Comparison of ENCODE assay signal across 25 cellular contexts in the genomic region with DNA sequence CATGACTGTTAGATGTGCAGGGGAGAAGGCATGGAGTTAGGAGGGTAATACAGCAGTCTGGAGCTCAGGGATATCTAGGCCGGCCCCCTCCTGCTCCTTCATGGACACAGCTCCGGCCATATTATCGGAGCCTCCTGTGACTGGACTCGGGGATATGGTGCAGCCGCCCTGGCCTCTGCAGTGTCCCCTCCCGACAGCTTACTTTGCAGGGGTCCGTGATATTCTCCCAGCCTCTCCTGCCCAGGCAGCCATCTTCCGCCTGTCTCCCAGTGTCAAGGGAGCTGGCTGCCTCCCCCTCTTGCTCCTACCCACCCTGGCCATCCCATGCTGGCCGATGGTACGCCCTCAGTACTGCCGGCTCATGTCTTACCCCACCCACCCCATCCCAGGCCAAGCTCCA. TPM values are rescaled to one million over a fixed set of nuclear protein-coding genes. Genes with fewer than 3 reads are reported as not detected.
DNase-seq lines count a peak whose midpoint lies in the region; ATAC-seq, FAIRE-seq and TF ChIP-seq lines count a peak whose summit lies in the region.
"Had no signal": no experiment of that assay in that cellular context is flagged by ENCODE, and none has a peak within 500 bp of the region (broad histone marks: within the 10 kb centered on the region; RNA-seq: fewer than 3 reads in every experiment).

No MANE protein-coding gene starts in this region.

- H3K4me3 ChIP-seq in H7 (ENCODE audit: insufficient read depth, low read depth, low read length) (no peak overlapping the region), K562 (no peak overlapping the region), osteoblast (ENCODE audit: insufficient read depth, low read length) (no peak overlapping the region), upper lobe of right lung (no peak overlapping the region)
- H3K4me3 ChIP-seq: BLaER1 had no signal

- ATAC-seq in K562 (peak; percentile 36; the same call in 2 of the 3 replicates), upper lobe of right lung (no peak), GM21786 (IDR thresholded peaks at IDR 0.05; ENCODE audit: unreplicated experiment) (no peak)

- DNase-seq in H7 (peak; percentile 48), K562 (ENCODE audit: extremely low read depth in 1 of 4, low spot score in 3 of 4) (no peak), osteoblast (ENCODE audit: insufficient read length, low spot score, missing footprints) (peak; percentile 10), upper lobe of right lung (peak; percentile 59), superior temporal gyrus (ENCODE audit: extremely low spot score) (no peak), D341Med (ENCODE audit: low spot score) (no peak)
- DNase-seq: 8988T; ACHN; BE2C; C1 segment of cervical spinal cord; CD4-positive, alpha-beta memory T cell; CD4-positive, CD25-positive, alpha-beta regulatory T cell; CD8-positive, alpha-beta memory T cell; COR-L47; DMS79 treated with DMSO at 0.1 percent for 48 hours; GF-D8 had no signal

- TF ChIP-seq EP300 in K562 (IDR thresholded peaks at IDR 0.05; ENCODE audit: low read length) = no peak

- no peak for FAIRE-seq in K562 (lab: Jason Lieb, UNC)
- FAIRE-seq: A204.1, D721Med, G401.6, GM12891, GM19239 had no signal

- TF ChIP-seq POLR2A in K562 (conservative IDR thresholded peaks at IDR 0.05) = no peak

- no peak for TF ChIP-seq RAD21 in K562 (CRISPR knock-in tag; conservative IDR thresholded peaks at IDR 0.05 in 1 of 2, IDR thresholded peaks at IDR 0.05 in 1 of 2)

- 4% methylated on average over 10 of the region's 11 CpGs for WGBS in K562 (ENCODE audit: insufficient coverage, low coverage, missing lambda C conversion rate)

- CTCF ChIA-PET in K562 (lab: Yijun Ruan, JAX; ENCODE audit: low intra/inter-chr PET ratio) = no interaction called here

- H3K9ac ChIP-seq in K562 (ENCODE audit: insufficient read depth in 1 of 2, low read depth in 2 of 2, low read length in 2 of 2) = peak overlapping the region in 1 of 2 experiments; percentile 8; a peak in 1 of 4 replicates
- H3K9ac ChIP-seq: BLaER1 had no signal

- H4K20me1 ChIP-seq in K562 (replicated peaks; ENCODE audit: control insufficient read depth, insufficient read depth, low read length) = peaks cover 8% of the 10 kb centered on the region; the same call in 1 of the 2 replicates
- no peaks in the 10 kb centered on the region for H4K20me1 ChIP-seq in osteoblast (ENCODE audit: insufficient read depth, low read length)
- H4K20me1 ChIP-seq: BLaER1 had no signal

- no peaks in the 10 kb centered on the region for H3K36me3 ChIP-seq in H7 (replicated peaks; ENCODE audit: control insufficient read depth, insufficient read depth, low read length)
- no peaks in the 10 kb centered on the region for H3K36me3 ChIP-seq in K562 (ENCODE audit: control insufficient read depth, insufficient read depth, low read length)
- H3K36me3 ChIP-seq in osteoblast (ENCODE audit: insufficient read depth, low read length) = no peaks in the 10 kb centered on the region
- H3K36me3 ChIP-seq in upper lobe of right lung = no peaks in the 10 kb centered on the region
- H3K36me3 ChIP-seq: BE2C, BLaER1 had no signal

- POLR2A ChIA-PET in K562 (lab: Yijun Ruan, JAX) = interaction anchor here (0.7 to 1.9 kb wide), 5 partner anchors 17 to 877 kb away, joined by 3 to 4 read pairs (median 3); no protein-coding TSS in a partner anchor

- H3K27me3 ChIP-seq in H7 (ENCODE audit: control insufficient read depth, insufficient read depth, low read length) (no peaks in the 10 kb centered on the region), K562 (ENCODE audit: control insufficient read depth in 2 of 2, insufficient read depth in 2 of 2, low read length in 2 of 2) (peaks cover 20 to 45% of the 10 kb centered on the region in 2 experiments; a peak in 4 of 5 replicates), osteoblast (ENCODE audit: insufficient read depth, low read length) (no peaks in the 10 kb centered on the region), upper lobe of right lung (no peaks in the 10 kb centered on the region)
- H3K27me3 ChIP-seq: BE2C, BLaER1 had no signal

- H3K9me3 ChIP-seq in K562 (replicated peaks; ENCODE audit: control insufficient read depth, insufficient read depth, low read depth, low read length) (no peaks in the 10 kb centered on the region), osteoblast (ENCODE audit: low read depth, low read length) (no peaks in the 10 kb centered on the region), upper lobe of right lung (no peaks in the 10 kb centered on the region)
- H3K9me3 ChIP-seq: BE2C, BLaER1 had no signal

- no peaks in the 10 kb centered on the region for H3K79me2 ChIP-seq in K562 (ENCODE audit: control insufficient read depth, insufficient read depth, low read length)
- H3K79me2 ChIP-seq in osteoblast (ENCODE audit: insufficient read depth, low read length) = no peaks in the 10 kb centered on the region

- H3K4me2 ChIP-seq in K562 (ENCODE audit: insufficient read depth, low read length) = no peak overlapping the region
- no peak overlapping the region for H3K4me2 ChIP-seq in osteoblast (ENCODE audit: insufficient read depth, low read length)
- H3K4me2 ChIP-seq: BLaER1 had no signal

- no peaks in the 10 kb centered on the region for H3K9me1 ChIP-seq in K562 (ENCODE audit: control insufficient read depth, insufficient read depth, low read length)

- in situ Hi-C loops in K562 (cut with MboI) = loop anchor here (10.0 kb wide), 1 partner anchor 224 kb away; no protein-coding TSS in a partner anchor

- TF ChIP-seq CTCF in K562 (IDR thresholded peaks at IDR 0.05 in 2 of 3, conservative IDR thresholded peaks at IDR 0.05 in 1 of 3; ENCODE audit: insufficient read depth in 2 of 3, low read depth in 1 of 3, low read length in 3 of 3) (no peak), osteoblast (IDR thresholded peaks at IDR 0.05; ENCODE audit: extremely low read depth, low read depth, low read length) (no peak), upper lobe of right lung (IDR thresholded peaks at IDR 0.05) (no peak)

- H3K4me1 ChIP-seq in K562 (replicated peaks in 1 of 2; ENCODE audit: control insufficient read depth in 2 of 2, insufficient read depth in 2 of 2, low read length in 2 of 2) (peaks cover 0 to 33% of the 10 kb centered on the region in 2 experiments; a peak in 2 of 5 replicates), osteoblast (ENCODE audit: insufficient read depth, low read length) (no peaks in the 10 kb centered on the region), upper lobe of right lung (no peaks in the 10 kb centered on the region)
- H3K4me1 ChIP-seq: BE2C had no signal

- H2AFZ ChIP-seq in K562 (ENCODE audit: low read depth, low read length) (no peak overlapping the region), osteoblast (ENCODE audit: low read length) (no peak overlapping the region)

- intact Hi-C loops in K562 (cut with micrococcal nuclease) = no loop called here
- intact Hi-C loops in upper lobe of right lung (cut with DNase I) = no loop called here

- BruUV-seq in K562 (replicated peaks; lab: Mats Ljungman, UMichigan) = no TSS peak

- no peak overlapping the region for H3K27ac ChIP-seq in K562 (ENCODE audit: extremely low read depth, low read depth, low read length)
- H3K27ac ChIP-seq in osteoblast (ENCODE audit: low read depth, low read length) = no peak overlapping the region
- no peak overlapping the region for H3K27ac ChIP-seq in upper lobe of right lung
- H3K27ac ChIP-seq: BLaER1 had no signal

RNA-seq across cellular contexts. Expression of gene RNF4, which starts 19.9 kb away (rescaled TPM):
- total RNA-seq in H7 (2014; rRNA removed; shearing (Covaris generic)) = 79.6 and 82.8 TPM in 2 replicates
- total RNA-seq in K562 (2011; cell fraction: chromatin; rRNA removed; ENCODE audit: low replicate concordance) = 223 and 256 TPM in 2 replicates
- total RNA-seq in K562 (2011; cell fraction: nucleolus; rRNA removed) = 134 and 146 TPM in 2 replicates
- total RNA-seq in K562 (2011; cell fraction: nucleoplasm; rRNA removed) = 170 and 171 TPM in 2 replicates
- total RNA-seq in K562 (2014; rRNA removed) (32.1 and 35.5 TPM in 2 replicates), K562 (2014; rRNA removed; fragmentation: Illumina TruSeq; extraction: Trizol) (38.0 and 40.9 TPM in 2 replicates), K562 (2015; rRNA removed; fragmentation: Illumina TruSeq; extraction: Trizol) (46.0 and 47.1 TPM in 2 replicates), K562 (2021) (43.5 and 49.1 TPM in 2 replicates), osteoblast (68.8 and 76.0 TPM in 2 replicates), upper lobe of right lung (41.0 TPM)
- polyA plus RNA-seq in K562 (2011; rRNA removed) (51.5 and 54.7 TPM in 2 replicates), K562 (2014; fragmentation: Illumina TruSeq; extraction: Trizol) (40.4 and 44.8 TPM in 2 replicates), K562 (2014; fragmentation: Nextera tagmentation; extraction: Ambion mirVana) (10 to 100 TPM; 19.2 to 59.3 TPM), K562 (2014; rRNA removed) (32.6 and 35.2 TPM in 2 replicates)
- polyA plus RNA-seq in K562 (2011; cell fraction: cytosol; rRNA removed) = 44.6 and 45.9 TPM in 2 replicates
- polyA plus RNA-seq in K562 (2011; cell fraction: nucleus; rRNA removed) = 74.6 and 75.8 TPM in 2 replicates
- polyA plus RNA-seq in K562 (2012) = 34.3 and 38.0 TPM in 2 replicates
- polyA minus RNA-seq in K562 (2011; rRNA and poly(A)+ RNA removed) = 56.5 and 61.8 TPM in 2 replicates
- 35.3 and 43.3 TPM in 2 replicates for polyA minus RNA-seq in K562 (2011; cell fraction: cytosol; rRNA and poly(A)+ RNA removed)
- polyA minus RNA-seq in K562 (2011; cell fraction: nucleus; rRNA and poly(A)+ RNA removed) = 68.3 and 94.6 TPM in 2 replicates

RNA-seq across cellular contexts. Expression of gene CFAP99, which starts 30.3 kb away (rescaled TPM):
- total RNA-seq in H7 (2014; rRNA removed; shearing (Covaris generic)) = not detected in 2 replicates
- 0.37 TPM in 1 of 2 replicates, not detected in the other for total RNA-seq in K562 (2011; cell fraction: chromatin; rRNA removed; ENCODE audit: low replicate concordance)
- total RNA-seq in K562 (2011; cell fraction: nucleolus; rRNA removed) = 0.17 TPM in 1 of 2 replicates, not detected in the other
- 0.66 TPM in 1 of 2 replicates, not detected in the other for total RNA-seq in K562 (2011; cell fraction: nucleoplasm; rRNA removed)
- total RNA-seq in K562 (2014; rRNA removed) (0.12 TPM in 1 of 2 replicates, not detected in the other), K562 (2014; rRNA removed; fragmentation: Illumina TruSeq; extraction: Trizol) (not detected in 2 replicates), K562 (2015; rRNA removed; fragmentation: Illumina TruSeq; extraction: Trizol) (not detected in 2 replicates), K562 (2021) (0.18 and 0.22 TPM in 2 replicates), osteoblast (under 0.01 TPM in 2 replicates), upper lobe of right lung (not detected)
- polyA plus RNA-seq in K562 (2011; rRNA removed) (0.07 and 0.12 TPM in 2 replicates), K562 (2014; fragmentation: Illumina TruSeq; extraction: Trizol) (0.09 and 0.17 TPM in 2 replicates), K562 (2014; fragmentation: Nextera tagmentation; extraction: Ambion mirVana) (not detected), K562 (2014; rRNA removed) (not detected in 2 replicates)
- polyA plus RNA-seq in K562 (2011; cell fraction: cytosol; rRNA removed) = 0.07 and 0.12 TPM in 2 replicates
- polyA plus RNA-seq in K562 (2011; cell fraction: nucleus; rRNA removed) = 0.11 and 0.24 TPM in 2 replicates
- polyA plus RNA-seq in K562 (2012) = 0.23 and 0.32 TPM in 2 replicates
- not detected in 2 replicates for polyA minus RNA-seq in K562 (2011; rRNA and poly(A)+ RNA removed)
- polyA minus RNA-seq in K562 (2011; cell fraction: cytosol; rRNA and poly(A)+ RNA removed) = not detected in 2 replicates
- not detected in 2 replicates for polyA minus RNA-seq in K562 (2011; cell fraction: nucleus; rRNA and poly(A)+ RNA removed)
- total RNA-seq: A673 had no signal
- polyA plus RNA-seq: AG04450; CD4-positive, alpha-beta memory T cell; CD4-positive, CD25-positive, alpha-beta regulatory T cell; CD8-positive, alpha-beta memory T cell had no signal

RNA-seq across cellular contexts. Expression of gene ZFYVE28, which starts 30.6 kb away (rescaled TPM):
- total RNA-seq in H7 (2014; rRNA removed; shearing (Covaris generic)) = 2.1 and 5.7 TPM in 2 replicates
- 99.5 and 128 TPM in 2 replicates for total RNA-seq in K562 (2011; cell fraction: chromatin; rRNA removed; ENCODE audit: low replicate concordance)
- 69.4 and 77.0 TPM in 2 replicates for total RNA-seq in K562 (2011; cell fraction: nucleolus; rRNA removed)
- total RNA-seq in K562 (2011; cell fraction: nucleoplasm; rRNA removed) = 69.0 and 126 TPM in 2 replicates
- total RNA-seq in K562 (2014; rRNA removed) (11.9 and 15.6 TPM in 2 replicates), K562 (2014; rRNA removed; fragmentation: Illumina TruSeq; extraction: Trizol) (5.0 and 6.1 TPM in 2 replicates), K562 (2015; rRNA removed; fragmentation: Illumina TruSeq; extraction: Trizol) (10.7 and 11.0 TPM in 2 replicates), K562 (2021) (24.8 and 25.1 TPM in 2 replicates), osteoblast (9.7 and 10.5 TPM in 2 replicates), upper lobe of right lung (16.6 TPM)
- polyA plus RNA-seq in K562 (2011; rRNA removed) (8.2 and 13.7 TPM in 2 replicates), K562 (2014; fragmentation: Illumina TruSeq; extraction: Trizol) (8.9 and 10.3 TPM in 2 replicates), K562 (2014; fragmentation: Nextera tagmentation; extraction: Ambion mirVana) (1 to 10 TPM; 1.3 to 2.1 TPM), K562 (2014; rRNA removed) (16.2 and 20.0 TPM in 2 replicates)
- polyA plus RNA-seq in K562 (2011; cell fraction: cytosol; rRNA removed) = 10.1 and 10.3 TPM in 2 replicates
- polyA plus RNA-seq in K562 (2011; cell fraction: nucleus; rRNA removed) = 85.0 and 102 TPM in 2 replicates
- polyA plus RNA-seq in K562 (2012) = 15.0 and 16.5 TPM in 2 replicates
- 10.9 and 12.1 TPM in 2 replicates for polyA minus RNA-seq in K562 (2011; rRNA and poly(A)+ RNA removed)
- 7.9 and 11.7 TPM in 2 replicates for polyA minus RNA-seq in K562 (2011; cell fraction: cytosol; rRNA and poly(A)+ RNA removed)
- 20.1 and 25.1 TPM in 2 replicates for polyA minus RNA-seq in K562 (2011; cell fraction: nucleus; rRNA and poly(A)+ RNA removed)

Comparison
In these comparisons a context has a peak if more than half of its experiments do, and no peak if none do; other contexts are left out.
1. DNase-seq: peak in H7 (single experiment), osteoblast (single experiment) and upper lobe of right lung (single experiment); none in K562 (0 of 4), superior temporal gyrus (single experiment) and D341Med (single experiment).